In genomic region chr3:138113309-138113708, GRCh38 we compare ENCODE assay signal across 13 cellular contexts. TPM values are rescaled to one million over a fixed set of nuclear protein-coding genes. Genes with fewer than 3 reads are reported as not detected.
A peak's percentile ranks its signal among the peaks of the same experiment; 100 is the strongest.
DNase-seq lines count a peak whose midpoint lies in the region; ATAC-seq and TF ChIP-seq lines count a peak whose summit lies in the region.
"Had no signal": no experiment of that assay in that cellular context is flagged by ENCODE, and none has a peak within 500 bp of the region (broad histone marks: within the 10 kb centered on the region; RNA-seq: fewer than 3 reads in every experiment).

No MANE protein-coding gene starts in this region.

- TF ChIP-seq CTCF in endodermal cell (conservative IDR thresholded peaks at IDR 0.05) (peak; percentile 27), progenitor cell of endocrine pancreas (IDR thresholded peaks at IDR 0.05; ENCODE audit: unreplicated experiment) (no peak), testis (IDR thresholded peaks at IDR 0.05) (no peak)

- peak overlapping the region; percentile 85 for H3K4me3 Mint-ChIP-seq in endodermal cell
- peak overlapping the region; percentile 94 for H3K4me3 Mint-ChIP-seq in progenitor cell of endocrine pancreas (ENCODE audit: low read depth)
- no peak overlapping the region for H3K4me3 Mint-ChIP-seq in activated CD8-positive, alpha-beta T cell treated with anti-CD3 and anti-CD28 coated beads, Interleukin-2, amount 10 ng/mL, durations not matched to agents 7 days and 5 days
- H3K4me3 Mint-ChIP-seq: central memory CD8-positive, alpha-beta T cell; T-helper 17 cell had no signal

- H3K4me3 ChIP-seq in endodermal cell (ENCODE audit: low read length) = peak overlapping the region; percentile 86
- H3K4me3 ChIP-seq in testis = no peak overlapping the region

- H3K4me1 Mint-ChIP-seq in endodermal cell (peaks cover 23% of the 10 kb centered on the region), progenitor cell of endocrine pancreas (ENCODE audit: low read depth) (peaks cover 37% of the 10 kb centered on the region)
- peaks cover 8% of the 10 kb centered on the region for H3K4me1 Mint-ChIP-seq in activated CD8-positive, alpha-beta T cell treated with anti-CD3 and anti-CD28 coated beads, Interleukin-2, amount 10 ng/mL, durations not matched to agents 7 days and 5 days (ENCODE audit: low read depth)

- peaks cover 3% of the 10 kb centered on the region for H3K9me3 Mint-ChIP-seq in endodermal cell
- H3K9me3 Mint-ChIP-seq in progenitor cell of endocrine pancreas (ENCODE audit: low read depth) = no peaks in the 10 kb centered on the region
- no peaks in the 10 kb centered on the region for H3K9me3 Mint-ChIP-seq in activated CD8-positive, alpha-beta T cell treated with anti-CD3 and anti-CD28 coated beads, Interleukin-2, amount 10 ng/mL, durations not matched to agents 7 days and 5 days (ENCODE audit: insufficient read depth)
- H3K9me3 Mint-ChIP-seq: central memory CD8-positive, alpha-beta T cell had no signal

- no peak for TF ChIP-seq POLR2A in testis (IDR thresholded peaks at IDR 0.05)

- no peaks in the 10 kb centered on the region for H3K27me3 ChIP-seq in endodermal cell (ENCODE audit: control insufficient read depth, insufficient read depth, low read length, poor library complexity, severe bottlenecking)
- H3K27me3 ChIP-seq in testis = no peaks in the 10 kb centered on the region
- H3K27me3 ChIP-seq: heart right ventricle had no signal

- CTCF ChIA-PET in activated CD8-positive, alpha-beta T cell treated with anti-CD3 and anti-CD28 coated beads, Interleukin-2, amount 10 ng/mL, durations not matched to agents 7 days and 5 days (lab: Charles Lee) = interaction anchor here (0.8 to 1.1 kb wide), 3 partner anchors 43 to 47 kb away, joined by 3 read pairs; no protein-coding TSS in a partner anchor

- H3K4me1 ChIP-seq in endodermal cell (ENCODE audit: control insufficient read depth, insufficient read depth, low read length) (no peaks in the 10 kb centered on the region), testis (peaks cover 3% of the 10 kb centered on the region)

- H3K36me3 Mint-ChIP-seq in endodermal cell (ENCODE audit: low read depth) (peaks cover 20% of the 10 kb centered on the region), progenitor cell of endocrine pancreas (ENCODE audit: insufficient read depth) (peaks cover 13% of the 10 kb centered on the region)
- no peaks in the 10 kb centered on the region for H3K36me3 Mint-ChIP-seq in activated CD8-positive, alpha-beta T cell treated with anti-CD3 and anti-CD28 coated beads, Interleukin-2, amount 10 ng/mL, durations not matched to agents 7 days and 5 days (ENCODE audit: low read depth)

- DNase-seq in Daoy (ENCODE audit: low read depth) = peak; percentile 36
- DNase-seq in NCI-H1417 treated with DMSO at 0.1 percent for 48 hours (lab: John Stamatoyannopoulos, UW) = peak; percentile 14
- DNase-seq in endodermal cell = peak; percentile 83
- DNase-seq in progenitor cell of endocrine pancreas (ENCODE audit: low spot score, unreplicated experiment) = no peak
- DNase-seq in testis = no peak
- no peak for DNase-seq in activated CD8-positive, alpha-beta memory T cell treated with anti-CD3 and anti-CD28 coated beads for 24 hours
- DNase-seq in activated CD8-positive, alpha-beta T cell treated with anti-CD3 and anti-CD28 coated beads, Interleukin-2, amount 10 ng/mL, durations not matched to agents 7 days and 5 days = no peak
- DNase-seq: heart right ventricle; NCI-H1930; stimulated activated CD4-positive, alpha-beta T cell treated with anti-CD3 and anti-CD28 coated beads, Interleukin-2, amount 100 ng/mL, for 48 hours; T-helper 17 cell had no signal

- H3K27me3 Mint-ChIP-seq in endodermal cell (ENCODE audit: insufficient read depth) = peaks cover 8% of the 10 kb centered on the region
- H3K27me3 Mint-ChIP-seq in progenitor cell of endocrine pancreas = no peaks in the 10 kb centered on the region
- H3K27me3 Mint-ChIP-seq in activated CD8-positive, alpha-beta T cell treated with anti-CD3 and anti-CD28 coated beads, Interleukin-2, amount 10 ng/mL, durations not matched to agents 7 days and 5 days (ENCODE audit: low read depth) = peaks cover 38% of the 10 kb centered on the region

- H3K27ac Mint-ChIP-seq in endodermal cell = peak overlapping the region; percentile 96
- peak overlapping the region; percentile 98 for H3K27ac Mint-ChIP-seq in progenitor cell of endocrine pancreas
- H3K27ac Mint-ChIP-seq in activated CD8-positive, alpha-beta T cell treated with anti-CD3 and anti-CD28 coated beads, Interleukin-2, amount 10 ng/mL, durations not matched to agents 7 days and 5 days = no peak overlapping the region
- H3K27ac Mint-ChIP-seq: T-helper 17 cell had no signal

- peaks cover 6% of the 10 kb centered on the region for H3K9me3 ChIP-seq in endodermal cell (ENCODE audit: control insufficient read depth, low read length)
- no peaks in the 10 kb centered on the region for H3K9me3 ChIP-seq in testis
- H3K9me3 ChIP-seq: heart right ventricle had no signal

- H3K36me3 ChIP-seq in endodermal cell (ENCODE audit: control insufficient read depth, insufficient read depth, low read length) = peaks cover 25% of the 10 kb centered on the region
- H3K36me3 ChIP-seq in testis (ENCODE audit: low read depth, missing control alignments) = no peaks in the 10 kb centered on the region

- intact Hi-C loops in testis (cut with DNase I; ENCODE audit: low total_unique reads) = no loop called here

- POLR2A ChIA-PET in activated CD8-positive, alpha-beta T cell treated with anti-CD3 and anti-CD28 coated beads, Interleukin-2, amount 10 ng/mL, durations not matched to agents 7 days and 5 days (lab: Charles Lee) = no interaction called here

- no peak for ATAC-seq in HG03354 (IDR thresholded peaks at IDR 0.05; ENCODE audit: poor library complexity, severe bottlenecking, unreplicated experiment)
- ATAC-seq in activated CD8-positive, alpha-beta T cell treated with anti-CD3 and anti-CD28 coated beads, Interleukin-2, amount 10 ng/mL, durations not matched to agents 7 days and 5 days = no peak
- ATAC-seq: heart right ventricle, T-helper 17 cell had no signal

- H3K9ac ChIP-seq in endodermal cell (ENCODE audit: extremely low read depth, low read length, poor library complexity, severe bottlenecking) = peak overlapping the region; percentile 81

- no peak overlapping the region for H3K27ac ChIP-seq in endodermal cell (ENCODE audit: low read depth, low read length)
- no peak overlapping the region for H3K27ac ChIP-seq in testis

- 50 to 53% methylated on average over 1 of the region's 1 CpG for WGBS in endodermal cell (ENCODE audit: insufficient coverage in 1 of 2, insufficient read length in 1 of 2), 2 experiments
- WGBS in testis, 2 donors = 86 to 97% methylated on average over 1 of the region's 1 CpG

RNA-seq across cellular contexts. Expression of gene DZIP1L, which starts 2.1 kb away (rescaled TPM):
- total RNA-seq in Daoy (2014; rRNA removed; shearing (Covaris generic)) = 8.2 and 9.7 TPM in 2 replicates
- 10 to 100 TPM; 32.0 to 32.5 TPM for total RNA-seq in endodermal cell
- 11.8 TPM for polyA plus RNA-seq in endodermal cell (2013, experiment 1 of 2)
- 14.0 TPM for polyA plus RNA-seq in endodermal cell (2013, experiment 2 of 2)
- total RNA-seq in progenitor cell of endocrine pancreas = 81.9 and 85.7 TPM in 2 replicates
- 10 to 100 TPM; 22.1 to 24.6 TPM for total RNA-seq in testis
- polyA plus RNA-seq in testis (ENCODE audit: insufficient read depth, low read depth, low replicate concordance) = 6.6 TPM
- total RNA-seq in activated CD8-positive, alpha-beta T cell treated with anti-CD3 and anti-CD28 coated beads, Interleukin-2, amount 10 ng/mL, durations not matched to agents 7 days and 5 days = not detected
- total RNA-seq: T-helper 17 cell had no signal

RNA-seq across cellular contexts. Expression of gene A4GNT, which starts 18.9 kb away (rescaled TPM):
- not detected in 2 replicates for total RNA-seq in Daoy (2014; rRNA removed; shearing (Covaris generic))
- total RNA-seq in endodermal cell (not detected), progenitor cell of endocrine pancreas (3.1 and 3.4 TPM in 2 replicates), testis (not detected)
- not detected for polyA plus RNA-seq in endodermal cell (2013, experiment 1 of 2)
- not detected for polyA plus RNA-seq in endodermal cell (2013, experiment 2 of 2)
- not detected for polyA plus RNA-seq in testis (ENCODE audit: insufficient read depth, low read depth, low replicate concordance)
- total RNA-seq in activated CD8-positive, alpha-beta T cell treated with anti-CD3 and anti-CD28 coated beads, Interleukin-2, amount 10 ng/mL, durations not matched to agents 7 days and 5 days = not detected
- total RNA-seq: heart right ventricle, T-helper 17 cell had no signal
- polyA plus RNA-seq: heart right ventricle had no signal

Comparison
In these comparisons a context has a peak if more than half of its experiments do, and no peak if none do; other contexts are left out.
1. DNase-seq: peak in Daoy (single experiment), NCI-H1417 treated with DMSO at 0.1 percent for 48 hours (single experiment) and endodermal cell (single experiment); none in progenitor cell of endocrine pancreas (single experiment), testis (single experiment), activated CD8-positive, alpha-beta memory T cell treated with anti-CD3 and anti-CD28 coated beads for 24 hours (single experiment) and activated CD8-positive, alpha-beta T cell treated with anti-CD3 and anti-CD28 coated beads, Interleukin-2, amount 10 ng/mL, durations not matched to agents 7 days and 5 days (single experiment).